20 cellular contexts compared by ENCODE assay signal in the genomic region with DNA sequence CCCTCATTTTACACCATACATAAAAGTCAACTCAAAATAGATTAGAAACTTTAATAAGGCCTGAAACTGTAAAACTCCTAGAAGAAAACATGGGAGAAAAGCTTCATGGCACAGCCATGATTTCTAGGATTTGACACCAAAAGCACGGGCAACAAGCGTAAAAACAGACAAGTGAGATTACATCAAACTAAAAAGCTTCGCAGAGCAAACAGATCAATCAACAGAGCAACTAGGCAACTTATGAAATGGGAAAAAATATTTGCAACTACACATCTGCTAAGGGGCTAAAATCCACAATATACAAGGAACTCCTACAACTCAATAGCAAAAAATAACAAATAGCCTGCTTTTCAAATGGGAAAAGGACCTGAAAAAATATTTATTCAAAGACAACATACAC. TPM values are rescaled to one million over a fixed set of nuclear protein-coding genes. Genes with fewer than 3 reads are reported as not detected.
DNase-seq lines count a peak whose midpoint lies in the region; ATAC-seq lines count a peak whose summit lies in the region.
"Had no signal": no experiment of that assay in that cellular context is flagged by ENCODE, and none has a peak within 500 bp of the region (broad histone marks: within the 10 kb centered on the region; RNA-seq: fewer than 3 reads in every experiment).

No MANE protein-coding gene starts in this region.

- peaks cover 38% of the 10 kb centered on the region for H3K36me3 Mint-ChIP-seq in activated naive CD4-positive, alpha-beta T cell treated with anti-CD3 and anti-CD28 coated beads, Interleukin-2, amount 50 U/mL, for 24 hours
- H3K36me3 Mint-ChIP-seq in activated naive CD4-positive, alpha-beta T cell treated with anti-CD3 and anti-CD28 coated beads, Interleukin-2, amount 10 ng/mL, durations not matched to agents 7 days and 5 days = peaks cover 50% of the 10 kb centered on the region
- peaks cover 54% of the 10 kb centered on the region for H3K36me3 Mint-ChIP-seq in T-cell
- peaks cover 5% of the 10 kb centered on the region for H3K36me3 Mint-ChIP-seq in stimulated activated effector memory CD8-positive, alpha-beta T cell treated with anti-CD3 and anti-CD28 coated beads, Interleukin-12 subunit alpha, Interleukin-12 subunit beta, amount 100 ng/mL, for 72 hours

- 98% methylated on average over 3 of the region's 3 CpGs for WGBS in right cardiac atrium

- H3K27ac ChIP-seq in right cardiac atrium (ENCODE audit: low read length) = no peak overlapping the region
- H3K27ac ChIP-seq: KMS-11 had no signal

- ATAC-seq in T-cell (replicated peaks in 1 of 4) (no peak), left lobe of liver (peak; percentile 71), right cardiac atrium (no peak)
- ATAC-seq in stimulated activated effector memory CD8-positive, alpha-beta T cell treated with anti-CD3 and anti-CD28 coated beads, Interleukin-12 subunit alpha, Interleukin-12 subunit beta, amount 100 ng/mL, for 72 hours = no peak
- ATAC-seq: HCT116, Panc1 had no signal

- H3K27ac Mint-ChIP-seq in activated naive CD4-positive, alpha-beta T cell treated with anti-CD3 and anti-CD28 coated beads, Interleukin-2, amount 50 U/mL, for 24 hours = peak overlapping the region; percentile 60
- no peak overlapping the region for H3K27ac Mint-ChIP-seq in activated naive CD4-positive, alpha-beta T cell treated with anti-CD3 and anti-CD28 coated beads, Interleukin-2, amount 10 ng/mL, durations not matched to agents 7 days and 5 days
- H3K27ac Mint-ChIP-seq in T-cell = peak overlapping the region; percentile 25 to 71
- peak overlapping the region; percentile 5 for H3K27ac Mint-ChIP-seq in stimulated activated effector memory CD8-positive, alpha-beta T cell treated with anti-CD3 and anti-CD28 coated beads, Interleukin-12 subunit alpha, Interleukin-12 subunit beta, amount 100 ng/mL, for 72 hours

- H3K4me3 ChIP-seq in right cardiac atrium (ENCODE audit: low read length) = no peak overlapping the region

- no peak for DNase-seq in activated naive CD4-positive, alpha-beta T cell treated with anti-CD3 and anti-CD28 coated beads, Interleukin-2, amount 10 ng/mL, durations not matched to agents 7 days and 5 days
- DNase-seq in T-cell (no peak), left lobe of liver (ENCODE audit: low spot score) (no peak), NCI-H1694 (lab: John Stamatoyannopoulos, UW) (no peak), right cardiac atrium (no peak), NCI-H524 treated with DMSO at 0.1 percent for 48 hours (lab: John Stamatoyannopoulos, UW) (no peak)
- DNase-seq in stimulated activated effector memory CD8-positive, alpha-beta T cell treated with anti-CD3 and anti-CD28 coated beads, Interleukin-12 subunit alpha, Interleukin-12 subunit beta, amount 100 ng/mL, for 72 hours (ENCODE audit: low spot score in 2 of 2) = no peak
- DNase-seq: 8988T, C1 segment of cervical spinal cord, Caco-2, DMS153, EL, NCI-H1048, NCI-H1436 treated with DMSO at 0.1 percent for 48 hours, NCI-H2081, NCI-H82 had no signal

- no peaks in the 10 kb centered on the region for H3K27me3 ChIP-seq in right cardiac atrium (ENCODE audit: control insufficient read depth, insufficient read depth)

- H3K9me3 Mint-ChIP-seq in activated naive CD4-positive, alpha-beta T cell treated with anti-CD3 and anti-CD28 coated beads, Interleukin-2, amount 50 U/mL, for 24 hours = peaks cover 13% of the 10 kb centered on the region
- peaks cover 29% of the 10 kb centered on the region for H3K9me3 Mint-ChIP-seq in activated naive CD4-positive, alpha-beta T cell treated with anti-CD3 and anti-CD28 coated beads, Interleukin-2, amount 10 ng/mL, durations not matched to agents 7 days and 5 days
- H3K9me3 Mint-ChIP-seq in T-cell = peaks cover 10 to 27% (median 18%) of the 10 kb centered on the region in 3 donors
- H3K9me3 Mint-ChIP-seq in stimulated activated effector memory CD8-positive, alpha-beta T cell treated with anti-CD3 and anti-CD28 coated beads, Interleukin-12 subunit alpha, Interleukin-12 subunit beta, amount 100 ng/mL, for 72 hours = peaks cover 11% of the 10 kb centered on the region

- H3K4me1 ChIP-seq in right cardiac atrium (ENCODE audit: control insufficient read depth, insufficient read depth, low read length) = no peaks in the 10 kb centered on the region

- POLR2A ChIA-PET in T-cell (lab: Charles Lee) = interaction anchor here in 1 of 2 donors (0.5 to 0.6 kb wide), 2 partner anchors 27 to 325 kb away, joined by 3 read pairs; no protein-coding TSS in a partner anchor

- H3K4me3 Mint-ChIP-seq in activated naive CD4-positive, alpha-beta T cell treated with anti-CD3 and anti-CD28 coated beads, Interleukin-2, amount 50 U/mL, for 24 hours = peak overlapping the region; percentile 6
- no peak overlapping the region for H3K4me3 Mint-ChIP-seq in activated naive CD4-positive, alpha-beta T cell treated with anti-CD3 and anti-CD28 coated beads, Interleukin-2, amount 10 ng/mL, durations not matched to agents 7 days and 5 days
- H3K4me3 Mint-ChIP-seq in T-cell = peak overlapping the region in 2 of 3 donors; percentile 2 to 10
- H3K4me3 Mint-ChIP-seq in stimulated activated effector memory CD8-positive, alpha-beta T cell treated with anti-CD3 and anti-CD28 coated beads, Interleukin-12 subunit alpha, Interleukin-12 subunit beta, amount 100 ng/mL, for 72 hours = no peak overlapping the region

- no peaks in the 10 kb centered on the region for H3K27me3 Mint-ChIP-seq in activated naive CD4-positive, alpha-beta T cell treated with anti-CD3 and anti-CD28 coated beads, Interleukin-2, amount 50 U/mL, for 24 hours
- H3K27me3 Mint-ChIP-seq in activated naive CD4-positive, alpha-beta T cell treated with anti-CD3 and anti-CD28 coated beads, Interleukin-2, amount 10 ng/mL, durations not matched to agents 7 days and 5 days = no peaks in the 10 kb centered on the region
- H3K27me3 Mint-ChIP-seq in T-cell = no peaks in the 10 kb centered on the region

- intact Hi-C loops in right cardiac atrium (cut with DNase I) = no loop called here

- CTCF ChIA-PET in activated naive CD4-positive, alpha-beta T cell treated with anti-CD3 and anti-CD28 coated beads, Interleukin-2, amount 10 ng/mL, durations not matched to agents 7 days and 5 days (lab: Charles Lee) = no interaction called here
- CTCF ChIA-PET in T-cell (lab: Charles Lee) = no interaction called here

- peaks cover 82% of the 10 kb centered on the region for H3K4me1 Mint-ChIP-seq in activated naive CD4-positive, alpha-beta T cell treated with anti-CD3 and anti-CD28 coated beads, Interleukin-2, amount 50 U/mL, for 24 hours
- peaks cover 35% of the 10 kb centered on the region for H3K4me1 Mint-ChIP-seq in activated naive CD4-positive, alpha-beta T cell treated with anti-CD3 and anti-CD28 coated beads, Interleukin-2, amount 10 ng/mL, durations not matched to agents 7 days and 5 days
- peaks cover 62 to 81% (median 74%) of the 10 kb centered on the region in 3 donors for H3K4me1 Mint-ChIP-seq in T-cell
- peaks cover 58% of the 10 kb centered on the region for H3K4me1 Mint-ChIP-seq in stimulated activated effector memory CD8-positive, alpha-beta T cell treated with anti-CD3 and anti-CD28 coated beads, Interleukin-12 subunit alpha, Interleukin-12 subunit beta, amount 100 ng/mL, for 72 hours

- H3K9me3 ChIP-seq in right cardiac atrium (ENCODE audit: control insufficient read depth, low read length) = no peaks in the 10 kb centered on the region

RNA-seq across cellular contexts. Expression of gene ZNF148, which starts 26.1 kb away (rescaled TPM):
- total RNA-seq in T-cell (10 to 100 TPM; 46.5 to 50.6 (median 50.4) TPM), left lobe of liver (17.7 TPM), right cardiac atrium (10 to 100 TPM; 45.4 to 51.6 (median 46.4) TPM)
- polyA plus RNA-seq in right cardiac atrium = 5.3 TPM

Comparison
In these comparisons a context has a peak if more than half of its experiments do, and no peak if none do; other contexts are left out.
1. H3K4me3 Mint-ChIP-seq: peak in activated naive CD4-positive, alpha-beta T cell treated with anti-CD3 and anti-CD28 coated beads, Interleukin-2, amount 50 U/mL, for 24 hours (single experiment) and T-cell (2 of 3); none in activated naive CD4-positive, alpha-beta T cell treated with anti-CD3 and anti-CD28 coated beads, Interleukin-2, amount 10 ng/mL, durations not matched to agents 7 days and 5 days (single experiment) and stimulated activated effector memory CD8-positive, alpha-beta T cell treated with anti-CD3 and anti-CD28 coated beads, Interleukin-12 subunit alpha, Interleukin-12 subunit beta, amount 100 ng/mL, for 72 hours (single experiment).